Comparison of ENCODE assay signal across 18 cellular contexts in the genomic region with DNA sequence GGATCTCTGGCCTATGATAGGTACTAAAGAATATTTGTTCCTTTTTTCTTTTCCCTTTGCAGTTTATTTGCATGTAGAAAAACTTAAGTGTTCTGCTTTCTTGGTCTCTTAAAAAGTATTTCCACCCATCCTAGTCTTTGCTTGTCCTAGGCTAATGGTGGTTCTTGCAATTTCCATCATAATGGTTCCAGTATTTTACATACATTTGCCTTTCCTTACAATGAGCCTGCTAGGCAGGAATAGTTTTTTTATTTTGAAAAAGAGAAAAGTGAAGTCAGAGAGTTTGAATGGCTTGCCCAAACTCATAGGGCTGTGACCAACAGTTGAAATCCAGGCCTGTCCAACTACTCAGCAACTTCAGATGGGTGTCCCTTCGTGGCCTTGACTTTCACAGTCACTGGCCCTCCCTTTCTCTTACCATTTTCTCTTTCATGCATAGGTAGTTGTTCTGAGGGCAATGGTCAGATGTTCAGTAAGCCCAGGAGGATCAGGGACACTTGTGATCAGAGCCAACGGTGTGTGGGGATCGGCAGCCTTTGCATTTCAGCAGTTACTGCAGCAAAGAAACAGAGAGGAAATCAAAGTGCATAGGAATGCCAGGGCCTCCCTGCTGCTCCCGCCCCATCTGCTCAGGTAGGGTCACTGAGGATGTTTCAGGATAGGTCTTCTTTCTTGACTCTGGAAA.
"Had no signal": no experiment of that assay in that cellular context is flagged by ENCODE, and none has a peak within 500 bp of the region (broad histone marks: within the 10 kb centered on the region; RNA-seq: fewer than 3 reads in every experiment).

No MANE protein-coding gene starts in this region.

- H3K9me3 ChIP-seq: colonic mucosa, left lung, mucosa of descending colon, uterus had no signal

- H3K36me3 ChIP-seq: colonic mucosa, left lung, uterus had no signal

- H3K27ac ChIP-seq: colonic mucosa, foreskin keratinocyte, uterus had no signal

- DNase-seq: activated CD4-positive, alpha-beta T cell treated with anti-CD3 and anti-CD28 coated beads, Interleukin-2, amount 10 ng/mL, durations not matched to agents 24 days and 14 days; activated CD4-positive, CD25-positive, alpha-beta regulatory T cell; activated CD8-positive, alpha-beta memory T cell treated with anti-CD3 and anti-CD28 coated beads, Interleukin-2, amount 50 U/mL, for 48 hours; activated CD8-positive, alpha-beta T cell treated with anti-CD3 and anti-CD28 coated beads, Interleukin-2, amount 10 ng/mL, durations not matched to agents 7 days and 5 days; activated gamma-delta T cell treated with Interleukin-2 at 50 U/mL for 16 hours; activated T-cell treated with anti-CD3 and anti-CD28 coated beads, Interleukin-2, amount 50 U/mL, for 72 hours; amniotic stem cell; colonic mucosa; foreskin keratinocyte; glutamatergic neuron; naive thymus-derived CD4-positive, alpha-beta T cell; stimulated activated CD4-positive, alpha-beta T cell treated with anti-CD3 and anti-CD28 coated beads, Interleukin-12 subunit alpha, Interleukin-12 subunit beta, amount 100 ng/mL, for 4 hours; uterus had no signal

- H3K27me3 ChIP-seq: colonic mucosa, foreskin keratinocyte, left lung, uterus had no signal

- H3K4me3 ChIP-seq: colonic mucosa, left lung, mucosa of descending colon, uterus had no signal

- ATAC-seq: activated CD8-positive, alpha-beta T cell treated with anti-CD3 and anti-CD28 coated beads, Interleukin-2, amount 10 ng/mL, durations not matched to agents 7 days and 5 days; activated T-cell treated with anti-CD3 and anti-CD28 coated beads, Interleukin-2, amount 50 U/mL, for 72 hours; foreskin keratinocyte; stimulated activated effector memory CD8-positive, alpha-beta T cell treated with anti-CD3 and anti-CD28 coated beads, Interleukin-12 subunit alpha, Interleukin-12 subunit beta, amount 100 ng/mL, for 72 hours had no signal

- H3K4me1 ChIP-seq: colonic mucosa, foreskin keratinocyte, uterus had no signal

- FAIRE-seq: keratinocyte, TTC549 had no signal
